ENCODE assay signal across 1 cellular context in genomic region chr9:135907446-135908333, GRCh38.
A peak's percentile ranks its signal among the peaks of the same experiment; 100 is the strongest.
TF ChIP-seq lines count a peak whose summit lies in the region.

CAMSAP1 (minus strand) TSS chr9:135907546; CDS start chr9:135907159, 387 bp downstream.

TF ChIP-seq in H1, 55 proteins besides CTCF, POLR2A, EP300 and RAD21 (continued from another document):
- TF ChIP-seq CHD7 (IDR thresholded peaks at IDR 0.05; ENCODE audit: insufficient replicate concordance, low read length) (no peak), RXRA (IDR thresholded peaks at IDR 0.05; ENCODE audit: insufficient read depth, low read depth, low read length) (no peak), ATF2 (IDR thresholded peaks at IDR 0.05; ENCODE audit: low read length) (no peak), NANOG (IDR thresholded peaks at IDR 0.05; ENCODE audit: insufficient read depth, low read depth, low read length, poor library complexity, severe bottlenecking) (no peak), NRF1 (IDR thresholded peaks at IDR 0.05; ENCODE audit: low read depth, low read length) (peak; percentile 45), CREB1 (IDR thresholded peaks at IDR 0.05) (no peak), BACH1 (IDR thresholded peaks at IDR 0.05; ENCODE audit: low read length) (no peak), GTF2F1 (IDR thresholded peaks at IDR 0.05; ENCODE audit: borderline replicate concordance, low read depth, low read length) (no peak), ATF3 (IDR thresholded peaks at IDR 0.05; ENCODE audit: insufficient read depth, low read depth, low read length) (no peak), SAP30 (IDR thresholded peaks at IDR 0.05; ENCODE audit: insufficient read depth, insufficient replicate concordance, low read length) (no peak), CBX8 (IDR thresholded peaks at IDR 0.05; ENCODE audit: borderline replicate concordance, low read depth, low read length) (no peak), MAX (IDR thresholded peaks at IDR 0.05) (peak; percentile 24; the same call in 1 of the 2 replicates), JUN (IDR thresholded peaks at IDR 0.05; ENCODE audit: low read depth, low read length) (no peak), ASH2L (IDR thresholded peaks at IDR 0.05; ENCODE audit: low read length) (peak; percentile 69), EZH2 (IDR thresholded peaks at IDR 0.05; ENCODE audit: low read depth, low read length, severe bottlenecking) (no peak), RFX5 (IDR thresholded peaks at IDR 0.05; ENCODE audit: borderline replicate concordance, low read depth, low read length) (no peak), SIRT6 (IDR thresholded peaks at IDR 0.05; ENCODE audit: low read length) (no peak), ZNF274 (IDR thresholded peaks at IDR 0.05; ENCODE audit: borderline replicate concordance, extremely low read depth, low read length) (no peak), FOSL1 (IDR thresholded peaks at IDR 0.05; ENCODE audit: insufficient read depth, low read depth, low read length) (no peak), KDM4A (IDR thresholded peaks at IDR 0.05; ENCODE audit: low read depth, low read length, severe bottlenecking) (peak; percentile 88), RBBP5 (IDR thresholded peaks at IDR 0.05; ENCODE audit: borderline replicate concordance, low read depth, low read length) (peak; percentile 77; the same call in 1 of the 2 replicates), CBX5 (IDR thresholded peaks at IDR 0.05; ENCODE audit: low read depth, low read length) (no peak), PHF8 (conservative IDR thresholded peaks at IDR 0.05; ENCODE audit: low read depth, low read length) (0 out of 2 replicates have a peak, but pooled peaks have one; percentile 33), KDM5A (IDR thresholded peaks at IDR 0.05; ENCODE audit: low read length) (no peak), SP4 (IDR thresholded peaks at IDR 0.05; ENCODE audit: low read length) (no peak), HDAC6 (IDR thresholded peaks at IDR 0.05; ENCODE audit: low read depth, low read length) (no peak), GABPA (IDR thresholded peaks at IDR 0.05; ENCODE audit: borderline replicate concordance, insufficient read depth, low read length) (0 out of 2 replicates have a peak, but pooled peaks have one; percentile 42)
